Comparison of ENCODE assay signal across 8 cellular contexts in genomic region chrX:76148753-76149152, GRCh38. TPM values are rescaled to one million over a fixed set of nuclear protein-coding genes. Genes with fewer than 3 reads are reported as not detected.
DNase-seq lines count a peak whose midpoint lies in the region; ATAC-seq and TF ChIP-seq lines count a peak whose summit lies in the region.

No MANE protein-coding gene starts in this region.

- H3K4me3 ChIP-seq in HFF-Myc (replicated peaks; ENCODE audit: low read depth, low read length) (peak overlapping the region; percentile 27; the same call in 1 of the 2 replicates), fibroblast of mammary gland (ENCODE audit: control insufficient read depth, low read depth, low read length) (peak overlapping the region; percentile 5), prostate gland (no peak overlapping the region)

- no peak for TF ChIP-seq POLR2A in prostate gland (IDR thresholded peaks at IDR 0.05)

- ATAC-seq in HG02884 (IDR thresholded peaks at IDR 0.05; ENCODE audit: unreplicated experiment), result no peak

- H3K27me3 ChIP-seq in prostate gland (replicated peaks; ENCODE audit: insufficient read depth), result no peaks in the 10 kb centered on the region

- DNase-seq in ELF-1 (ENCODE audit: low read depth, low spot score), result peak; percentile 50
- DNase-seq in HFF-Myc (ENCODE audit: extremely low read depth, low read depth), result no peak
- peak; percentile 48 for DNase-seq in NCI-H748 treated with DMSO at 0.1 percent for 48 hours (lab: John Stamatoyannopoulos, UW)
- DNase-seq in activated T-cell treated with anti-CD3 and anti-CD28 coated beads for 24 hours (ENCODE audit: low read depth), result peak; percentile 20
- peak; percentile 43 for DNase-seq in fibroblast of mammary gland (ENCODE audit: low read depth)
- DNase-seq in prostate gland (ENCODE audit: low spot score), result peak; percentile 5
- DNase-seq in NCI-H1436 treated with DMSO at 0.1 percent for 48 hours (lab: John Stamatoyannopoulos, UW), result no peak

- no peaks in the 10 kb centered on the region for H3K36me3 ChIP-seq in prostate gland

- 0% methylated on average over 8 of the region's 8 CpGs for WGBS in prostate gland

- no peaks in the 10 kb centered on the region for H3K9me3 ChIP-seq in prostate gland

- TF ChIP-seq CTCF in HFF-Myc (IDR thresholded peaks at IDR 0.05; ENCODE audit: low read depth, low read length, missing control alignments), result no peak
- no peak for TF ChIP-seq CTCF in fibroblast of mammary gland (conservative IDR thresholded peaks at IDR 0.05; ENCODE audit: control insufficient read depth, insufficient read depth, low read depth, low read length)
- TF ChIP-seq CTCF in prostate gland (IDR thresholded peaks at IDR 0.05), result no peak

- intact Hi-C loops in prostate gland (cut with DNase I), result no loop called here

- H3K4me1 ChIP-seq in prostate gland (replicated peaks), result no peaks in the 10 kb centered on the region

- H3K27ac ChIP-seq in prostate gland, result peak overlapping the region; percentile 78 to 81

RNA-seq across cellular contexts. Expression of gene PBDC1, which starts 24.1 kb away (rescaled TPM):
- total RNA-seq in prostate gland, result 10 to 100 TPM; 20.6 to 22.7 TPM

Comparison
In these comparisons a context has a peak if more than half of its experiments do, and no peak if none do; other contexts are left out.
1. DNase-seq: peak in ELF-1 (single experiment), NCI-H748 treated with DMSO at 0.1 percent for 48 hours (single experiment), activated T-cell treated with anti-CD3 and anti-CD28 coated beads for 24 hours (single experiment), fibroblast of mammary gland (single experiment) and prostate gland (single experiment); none in HFF-Myc (single experiment) and NCI-H1436 treated with DMSO at 0.1 percent for 48 hours (single experiment).
2. H3K4me3 ChIP-seq: peak in HFF-Myc (single experiment) and fibroblast of mammary gland (single experiment); none in prostate gland (0 of 2).